ENCODE assay signal across 14 cellular contexts in genomic region chr14:99524091-99524661, GRCh38. TPM values are rescaled to one million over a fixed set of nuclear protein-coding genes. Genes with fewer than 3 reads are reported as not detected.
DNase-seq lines count a peak whose midpoint lies in the region; ATAC-seq, FAIRE-seq and TF ChIP-seq lines count a peak whose summit lies in the region.
"Had no signal": no experiment of that assay in that cellular context is flagged by ENCODE, and none has a peak within 500 bp of the region (broad histone marks: within the 10 kb centered on the region; RNA-seq: fewer than 3 reads in every experiment).

No MANE protein-coding gene starts in this region.

- no peak for TF ChIP-seq POLR2A in endothelial cell of umbilical vein (IDR thresholded peaks at IDR 0.05; ENCODE audit: low read depth, low read length)

- no peak overlapping the region for H3K4me2 ChIP-seq in endothelial cell of umbilical vein (ENCODE audit: insufficient read depth, low read length)

- POLR2A ChIA-PET in endothelial cell of umbilical vein (lab: Charles Lee): no interaction called here
- POLR2A ChIA-PET in A673 (lab: Charles Lee; ENCODE audit: low non-redundant PET): no interaction called here

- TF ChIP-seq CTCF in endothelial cell of umbilical vein (IDR thresholded peaks at IDR 0.05; ENCODE audit: extremely low read depth in 1 of 2, insufficient read depth in 1 of 2, low read depth in 1 of 2, low read length in 2 of 2): no peak
- TF ChIP-seq CTCF in A673 (conservative IDR thresholded peaks at IDR 0.05; ENCODE audit: low read depth, low read length): no peak

- BruUV-seq in endothelial cell of umbilical vein (replicated peaks; lab: Mats Ljungman, UMichigan) (no TSS peak), A673 (replicated peaks; lab: Mats Ljungman, UMichigan) (no TSS peak)

- H3K4me3 ChIP-seq in endothelial cell of umbilical vein (replicated peaks in 1 of 3; ENCODE audit: insufficient read depth in 1 of 3, low read depth in 1 of 3, low read length in 3 of 3) (no peak overlapping the region), muscle layer of colon (ENCODE audit: low read depth in 1 of 2, low read length in 2 of 2) (no peak overlapping the region), A673 (ENCODE audit: low read depth, low read length, poor library complexity, severe bottlenecking) (no peak overlapping the region)

- H3K9me3 ChIP-seq in endothelial cell of umbilical vein (replicated peaks; ENCODE audit: control insufficient read depth, insufficient read depth, low read length) (no peaks in the 10 kb centered on the region), muscle layer of colon (ENCODE audit: low read length) (no peaks in the 10 kb centered on the region), A673 (ENCODE audit: low read depth, low read length, poor library complexity, severe bottlenecking) (no peaks in the 10 kb centered on the region)

- ATAC-seq in Right ventricle myocardium inferior (no peak), HG03565 (IDR thresholded peaks at IDR 0.05; ENCODE audit: unreplicated experiment) (no peak)

- H3K27me3 ChIP-seq in endothelial cell of umbilical vein (ENCODE audit: control insufficient read depth in 2 of 2, insufficient read depth in 2 of 2, low read length in 2 of 2) (no peaks in the 10 kb centered on the region), muscle layer of colon (ENCODE audit: control insufficient read depth in 1 of 2, insufficient read depth in 2 of 2, low read length in 2 of 2) (no peaks in the 10 kb centered on the region), A673 (replicated peaks; ENCODE audit: insufficient read depth, low read depth, low read length, poor library complexity) (no peaks in the 10 kb centered on the region)

- H4K20me1 ChIP-seq in endothelial cell of umbilical vein (replicated peaks; ENCODE audit: control insufficient read depth, extremely low read depth, insufficient read depth, low read length): no peaks in the 10 kb centered on the region

- H2AFZ ChIP-seq in endothelial cell of umbilical vein (ENCODE audit: low read depth, low read length): no peak overlapping the region

- intact Hi-C loops in Right ventricle myocardium inferior (cut with DNase I): loop anchor here (5.0 kb wide), 1 partner anchor 38 kb away; no protein-coding TSS in a partner anchor
- intact Hi-C loops in cardiac septum (cut with DNase I): no loop called here
- intact Hi-C loops in endothelial cell of umbilical vein (cut with micrococcal nuclease): loop anchor here (2.0 to 5.0 kb wide), 2 partner anchors 15 to 423 kb away; no protein-coding TSS in a partner anchor
- intact Hi-C loops in A673 (cut with micrococcal nuclease; ENCODE audit: unreplicated experiment): no loop called here

- CTCF ChIA-PET in endothelial cell of umbilical vein (lab: Charles Lee): interaction anchor here (1.1 to 6.1 kb wide), 7 partner anchors 8 to 112 kb away, joined by 3 to 52 read pairs (median 5); partner anchors contain the start of gene CCDC85C
- CTCF ChIA-PET in A673 (lab: Charles Lee): no interaction called here

- DNase-seq in Right ventricle myocardium inferior (ENCODE audit: missing footprints): peak; percentile 34
- no peak for DNase-seq in cardiac septum (ENCODE audit: low spot score)
- DNase-seq in endothelial cell of umbilical vein (ENCODE audit: low read depth, low spot score): peak; percentile 16
- no peak for DNase-seq in ureter (ENCODE audit: low spot score)
- DNase-seq in A673 (ENCODE audit: low spot score): no peak
- no peak for DNase-seq in NCI-H345 treated with DMSO at 0.1 percent for 48 hours (lab: John Stamatoyannopoulos, UW; ENCODE audit: unreplicated experiment)
- DNase-seq: activated CD8-positive, alpha-beta T cell treated with anti-CD3 and anti-CD28 coated beads for 36 hours; activated naive CD4-positive, alpha-beta T cell; foreskin melanocyte; T-helper 17 cell had no signal

- H3K4me1 ChIP-seq in endothelial cell of umbilical vein (ENCODE audit: control insufficient read depth, extremely low read depth, insufficient read depth, low read length): peaks cover 9% of the 10 kb centered on the region
- H3K4me1 ChIP-seq in muscle layer of colon (ENCODE audit: insufficient read depth, low read length): peaks cover 38% of the 10 kb centered on the region
- H3K4me1 ChIP-seq in A673 (ENCODE audit: insufficient read depth, low read length, poor library complexity, severe bottlenecking): peaks cover 11% of the 10 kb centered on the region

- H3K36me3 ChIP-seq in endothelial cell of umbilical vein (ENCODE audit: control insufficient read depth in 2 of 2, extremely low read depth in 1 of 2, insufficient read depth in 2 of 2, low read length in 2 of 2) (no peaks in the 10 kb centered on the region), muscle layer of colon (ENCODE audit: insufficient read depth, low read length) (no peaks in the 10 kb centered on the region), A673 (ENCODE audit: insufficient read depth, low read length, poor library complexity, severe bottlenecking) (no peaks in the 10 kb centered on the region)

- H3K79me2 ChIP-seq in endothelial cell of umbilical vein (ENCODE audit: control insufficient read depth, insufficient read depth, low read length): no peaks in the 10 kb centered on the region

- H3K9ac ChIP-seq in endothelial cell of umbilical vein (replicated peaks; ENCODE audit: extremely low read depth, insufficient read depth, low read length): no peak overlapping the region
- H3K9ac ChIP-seq in muscle layer of colon (ENCODE audit: low read length): no peak overlapping the region

- H3K27ac ChIP-seq in endothelial cell of umbilical vein (ENCODE audit: insufficient read depth, low read depth, low read length): no peak overlapping the region
- H3K27ac ChIP-seq in muscle layer of colon (ENCODE audit: low read depth, low read length): peak overlapping the region; percentile 81
- H3K27ac ChIP-seq in A673 (ENCODE audit: low read depth, low read length, poor library complexity, severe bottlenecking): no peak overlapping the region
- H3K27ac ChIP-seq: HL-60 had no signal

- no peak for FAIRE-seq in endothelial cell of umbilical vein (lab: Jason Lieb, UNC)
- FAIRE-seq: colon had no signal

- dilution Hi-C loops in endothelial cell of umbilical vein (cut with MboI; ENCODE audit: extremely low pct_ligation_motif_present, low sequenced_read_pairs): no loop called here

- no peaks in the 10 kb centered on the region for H3K9me1 ChIP-seq in endothelial cell of umbilical vein (replicated peaks; ENCODE audit: control insufficient read depth, extremely low read depth, insufficient read depth, low read length)

TF ChIP-seq in endothelial cell of umbilical vein, 7 proteins besides CTCF, POLR2A, EP300 and RAD21:
- no peak for TF ChIP-seq JUN (IDR thresholded peaks at IDR 0.05; ENCODE audit: borderline replicate concordance, insufficient read depth, insufficient read length, low read depth)
- no peak for TF ChIP-seq MYC (IDR thresholded peaks at IDR 0.05; ENCODE audit: low read depth, low read length)
- no peak for TF ChIP-seq GATA2 (IDR thresholded peaks at IDR 0.05; ENCODE audit: insufficient read depth, insufficient read length, low read depth, low read length)
- no peak for TF ChIP-seq EZH2 (IDR thresholded peaks at IDR 0.05; ENCODE audit: borderline replicate concordance, low read depth, low read length, severe bottlenecking)
- TF ChIP-seq MAX (IDR thresholded peaks at IDR 0.05; ENCODE audit: insufficient read depth, insufficient read length): no peak
- no peak for TF ChIP-seq POLR2AphosphoS5 (IDR thresholded peaks at IDR 0.05; ENCODE audit: insufficient read depth, low read depth, low read length)
- TF ChIP-seq FOS (IDR thresholded peaks at IDR 0.05; ENCODE audit: borderline replicate concordance, insufficient read depth, low read length): no peak

RNA-seq across cellular contexts. Expression of gene CCNK, which starts 43.0 kb away (rescaled TPM):
- total RNA-seq in Right ventricle myocardium inferior (29.2 TPM), cardiac septum (31.2 TPM), endothelial cell of umbilical vein (59.3 and 59.6 TPM in 2 replicates), ureter (62.5 TPM), A673 (2021) (88.0 and 88.2 TPM in 2 replicates)
- 5.8 and 11.9 TPM in 2 replicates for polyA plus RNA-seq in endothelial cell of umbilical vein
- 16.6 and 18.5 TPM in 2 replicates for polyA plus RNA-seq in endothelial cell of umbilical vein (2011; cell fraction: cytosol; rRNA removed)
- 32.5 and 33.8 TPM in 2 replicates for polyA plus RNA-seq in endothelial cell of umbilical vein (2011; cell fraction: nucleus; rRNA removed)
- polyA plus RNA-seq in endothelial cell of umbilical vein (2012): 45.7 and 63.8 TPM in 2 replicates
- 14.2 and 23.9 TPM in 2 replicates for polyA minus RNA-seq in endothelial cell of umbilical vein
- 15.0 TPM for polyA minus RNA-seq in endothelial cell of umbilical vein (2011; cell fraction: cytosol; rRNA and poly(A)+ RNA removed)
- polyA minus RNA-seq in endothelial cell of umbilical vein (2011; cell fraction: nucleus; rRNA and poly(A)+ RNA removed): 34.0 and 45.9 TPM in 2 replicates

RNA-seq across cellular contexts. Expression of gene SETD3, which starts 43.5 kb away (rescaled TPM):
- total RNA-seq in Right ventricle myocardium inferior (97.2 TPM), cardiac septum (135 TPM), endothelial cell of umbilical vein (51.9 and 53.1 TPM in 2 replicates), ureter (67.7 TPM), A673 (2021) (46.4 and 48.4 TPM in 2 replicates)
- polyA plus RNA-seq in endothelial cell of umbilical vein: 18.1 and 18.7 TPM in 2 replicates
- 23.4 and 23.7 TPM in 2 replicates for polyA plus RNA-seq in endothelial cell of umbilical vein (2011; cell fraction: cytosol; rRNA removed)
- polyA plus RNA-seq in endothelial cell of umbilical vein (2011; cell fraction: nucleus; rRNA removed): 23.3 and 29.3 TPM in 2 replicates
- polyA plus RNA-seq in endothelial cell of umbilical vein (2012): 38.7 and 46.1 TPM in 2 replicates
- polyA minus RNA-seq in endothelial cell of umbilical vein: 35.6 and 39.3 TPM in 2 replicates
- polyA minus RNA-seq in endothelial cell of umbilical vein (2011; cell fraction: cytosol; rRNA and poly(A)+ RNA removed): 52.2 TPM
- polyA minus RNA-seq in endothelial cell of umbilical vein (2011; cell fraction: nucleus; rRNA and poly(A)+ RNA removed): 30.9 and 39.5 TPM in 2 replicates

Comparison
In these comparisons a context has a peak if more than half of its experiments do, and no peak if none do; other contexts are left out.
1. DNase-seq: peak in Right ventricle myocardium inferior (single experiment) and endothelial cell of umbilical vein (single experiment); none in cardiac septum (single experiment), ureter (single experiment), A673 (single experiment) and NCI-H345 treated with DMSO at 0.1 percent for 48 hours (single experiment).
2. intact Hi-C loops: an anchor here in Right ventricle myocardium inferior (5.0 kb wide) and endothelial cell of umbilical vein (2.0 to 5.0 kb wide); none called in cardiac septum and A673.